In the genomic region with DNA sequence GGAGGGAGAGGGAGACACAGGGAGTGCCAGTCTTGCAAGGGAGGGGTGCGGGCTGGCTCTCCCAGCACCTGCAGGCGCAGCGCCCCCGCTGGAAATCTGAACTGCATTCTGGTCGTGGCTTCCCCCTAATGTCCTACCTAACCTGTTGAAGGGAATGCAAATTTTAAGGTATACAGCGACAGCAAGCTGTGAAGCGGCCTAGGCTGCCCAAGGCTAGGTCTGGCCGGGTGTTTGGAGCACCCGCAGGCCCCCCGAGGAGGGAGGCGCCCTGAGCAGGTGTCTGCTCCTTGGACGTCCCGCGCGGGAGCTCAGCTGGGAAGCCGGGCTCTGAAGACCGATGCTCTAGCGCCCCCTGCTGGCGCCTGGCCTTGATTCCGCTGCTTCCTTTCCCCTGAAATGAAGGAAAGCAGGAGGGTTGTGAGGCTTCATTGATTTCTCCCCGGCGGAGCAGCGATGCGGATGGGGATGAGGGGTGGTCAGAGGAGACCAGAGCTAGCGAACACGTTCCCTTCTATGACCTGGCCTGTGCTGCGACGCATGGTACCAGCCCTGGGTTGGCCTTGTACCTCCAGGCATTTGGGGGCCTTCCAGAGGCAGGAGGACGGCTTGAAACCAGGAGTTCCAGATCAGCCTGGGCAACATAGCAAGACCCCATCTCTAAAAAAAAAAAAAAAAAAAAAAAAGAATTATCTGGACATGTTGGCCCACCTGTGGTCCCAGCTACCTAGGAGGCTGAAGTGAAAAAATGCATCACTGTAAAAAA, we compare ENCODE assay signal across 9 cellular contexts.
DNase-seq lines count a peak whose midpoint lies in the region; ATAC-seq and TF ChIP-seq lines count a peak whose summit lies in the region.
"Had no signal": no experiment of that assay in that cellular context is flagged by ENCODE, and none has a peak within 500 bp of the region (broad histone marks: within the 10 kb centered on the region; RNA-seq: fewer than 3 reads in every experiment).

No MANE protein-coding gene starts in this region.

- DNase-seq in CD8-positive, alpha-beta T cell, result peak; percentile 9 to 62 (median 42)
- DNase-seq in NCI-H526 treated with DMSO at 0.1 percent for 48 hours (lab: John Stamatoyannopoulos, UW) (peak; percentile 29), endothelial cell (ENCODE audit: low spot score) (peak; percentile 88), mesenteric fat pad (ENCODE audit: low spot score) (peak; percentile 93)
- DNase-seq in activated CD8-positive, alpha-beta T cell treated with anti-CD3 and anti-CD28 coated beads, Interleukin-2, amount 10 ng/mL, durations not matched to agents 7 days and 5 days, result peak; percentile 72
- peak; percentile 48 for DNase-seq in stimulated activated CD8-positive, alpha-beta memory T cell treated with anti-CD3 and anti-CD28 coated beads, Interleukin-15, amount 100 ng/mL, for 24 hours (ENCODE audit: low read depth)

- intact Hi-C loops in CD8-positive, alpha-beta T cell (cut with DNase I, micrococcal nuclease), result loop anchor here (2.0 to 10.0 kb wide), 2 partner anchors 878 to 904 kb away; no protein-coding TSS in a partner anchor

- H3K4me3 ChIP-seq in CD8-positive, alpha-beta T cell (ENCODE audit: low read depth, low read length), result no peak overlapping the region
- no peak overlapping the region for H3K4me3 ChIP-seq in HEK293 (ENCODE audit: low read depth, low read length)

- H3K9me3 ChIP-seq in CD8-positive, alpha-beta T cell (ENCODE audit: low read length), result no peaks in the 10 kb centered on the region
- H3K9me3 ChIP-seq in HEK293 (ENCODE audit: control insufficient read depth, insufficient read depth, low read depth, low read length), result no peaks in the 10 kb centered on the region

- peaks cover 6% of the 10 kb centered on the region for H3K27me3 Mint-ChIP-seq in CD8-positive, alpha-beta T cell (ENCODE audit: low read depth)
- no peaks in the 10 kb centered on the region for H3K27me3 Mint-ChIP-seq in activated CD8-positive, alpha-beta T cell treated with anti-CD3 and anti-CD28 coated beads, Interleukin-2, amount 10 ng/mL, durations not matched to agents 7 days and 5 days (ENCODE audit: low read depth)
- H3K27me3 Mint-ChIP-seq in endothelial cell (ENCODE audit: unreplicated experiment), result peaks cover 1% of the 10 kb centered on the region

- H3K36me3 Mint-ChIP-seq in CD8-positive, alpha-beta T cell, result no peaks in the 10 kb centered on the region
- H3K36me3 Mint-ChIP-seq in activated CD8-positive, alpha-beta T cell treated with anti-CD3 and anti-CD28 coated beads, Interleukin-2, amount 10 ng/mL, durations not matched to agents 7 days and 5 days (ENCODE audit: low read depth), result no peaks in the 10 kb centered on the region
- H3K36me3 Mint-ChIP-seq in endothelial cell (ENCODE audit: low read depth, unreplicated experiment), result no peaks in the 10 kb centered on the region

- ATAC-seq in CD8-positive, alpha-beta T cell, result no peak
- ATAC-seq in activated CD8-positive, alpha-beta T cell treated with anti-CD3 and anti-CD28 coated beads, Interleukin-2, amount 10 ng/mL, durations not matched to agents 7 days and 5 days, result peak; percentile 42
- ATAC-seq in HG02973 (IDR thresholded peaks at IDR 0.05; ENCODE audit: unreplicated experiment), result no peak

- no peak overlapping the region for H3K4me3 Mint-ChIP-seq in CD8-positive, alpha-beta T cell
- H3K4me3 Mint-ChIP-seq in activated CD8-positive, alpha-beta T cell treated with anti-CD3 and anti-CD28 coated beads, Interleukin-2, amount 10 ng/mL, durations not matched to agents 7 days and 5 days, result no peak overlapping the region
- no peak overlapping the region for H3K4me3 Mint-ChIP-seq in endothelial cell (ENCODE audit: unreplicated experiment)
- H3K4me3 Mint-ChIP-seq: T-helper 1 cell treated with Interleukin-12 subunit alpha and Interleukin-12 subunit beta and Interleukin-4 antibody, amounts not matched to agents 30 μg/mL and 1 μg/mL, for 36 hours had no signal

- CTCF ChIA-PET in CD8-positive, alpha-beta T cell (lab: Charles Lee), result interaction anchor here (1.2 kb wide), 1 partner anchor 8 kb away, joined by 3 read pairs; no protein-coding TSS in a partner anchor
- CTCF ChIA-PET in HEK293 (lab: Yijun Ruan, JAX), result interaction anchor here (0.5 to 2.0 kb wide), 13 partner anchors 10 to 923 kb away, joined by 3 to 16 read pairs (median 3); no protein-coding TSS in a partner anchor
- CTCF ChIA-PET in activated CD8-positive, alpha-beta T cell treated with anti-CD3 and anti-CD28 coated beads, Interleukin-2, amount 10 ng/mL, durations not matched to agents 7 days and 5 days (lab: Charles Lee), result interaction anchor here (0.8 to 1.6 kb wide), 4 partner anchors 19 to 904 kb away, joined by 3 to 8 read pairs (median 3); no protein-coding TSS in a partner anchor

- POLR2A ChIA-PET in CD8-positive, alpha-beta T cell (lab: Charles Lee), result no interaction called here
- POLR2A ChIA-PET in HEK293 (lab: Yijun Ruan, JAX), result no interaction called here
- POLR2A ChIA-PET in activated CD8-positive, alpha-beta T cell treated with anti-CD3 and anti-CD28 coated beads, Interleukin-2, amount 10 ng/mL, durations not matched to agents 7 days and 5 days (lab: Charles Lee), result interaction anchor here (0.6 kb wide), 1 partner anchor 878 kb away, joined by 3 read pairs; no protein-coding TSS in a partner anchor

- H3K27me3 ChIP-seq in CD8-positive, alpha-beta T cell (ENCODE audit: insufficient read depth, low read length), result no peaks in the 10 kb centered on the region

- peak; percentile 55 for TF ChIP-seq CTCF in CD8-positive, alpha-beta T cell (IDR thresholded peaks at IDR 0.05)
- peak; percentile 34; the same call in 1 of the 2 replicates for TF ChIP-seq CTCF in HEK293 (tag by site-specific recombination; IDR thresholded peaks at IDR 0.05)
- peak; percentile 92 for TF ChIP-seq CTCF in endothelial cell (IDR thresholded peaks at IDR 0.05; ENCODE audit: unreplicated experiment)

- no peak overlapping the region for H3K27ac ChIP-seq in CD8-positive, alpha-beta T cell (ENCODE audit: low read depth, low read length)
- no peak overlapping the region for H3K27ac ChIP-seq in HEK293 (ENCODE audit: extremely low read depth, low read depth, low read length)

- H3K9me3 Mint-ChIP-seq in CD8-positive, alpha-beta T cell, result no peaks in the 10 kb centered on the region
- H3K9me3 Mint-ChIP-seq in activated CD8-positive, alpha-beta T cell treated with anti-CD3 and anti-CD28 coated beads, Interleukin-2, amount 10 ng/mL, durations not matched to agents 7 days and 5 days (ENCODE audit: insufficient read depth), result no peaks in the 10 kb centered on the region
- H3K9me3 Mint-ChIP-seq in endothelial cell (ENCODE audit: unreplicated experiment), result no peaks in the 10 kb centered on the region

- H3K36me3 ChIP-seq in CD8-positive, alpha-beta T cell (ENCODE audit: insufficient read depth, low read length), result no peaks in the 10 kb centered on the region
- H3K36me3 ChIP-seq in HEK293 (ENCODE audit: control insufficient read depth in 2 of 2, insufficient read depth in 1 of 2, low read length in 2 of 2), result no peaks in the 10 kb centered on the region

- H3K4me1 ChIP-seq in CD8-positive, alpha-beta T cell (ENCODE audit: insufficient read depth, low read length), result no peaks in the 10 kb centered on the region
- no peaks in the 10 kb centered on the region for H3K4me1 ChIP-seq in HEK293 (ENCODE audit: control insufficient read depth, insufficient read depth, low read length)

- H3K27ac Mint-ChIP-seq in CD8-positive, alpha-beta T cell, result no peak overlapping the region
- no peak overlapping the region for H3K27ac Mint-ChIP-seq in activated CD8-positive, alpha-beta T cell treated with anti-CD3 and anti-CD28 coated beads, Interleukin-2, amount 10 ng/mL, durations not matched to agents 7 days and 5 days
- H3K27ac Mint-ChIP-seq in endothelial cell (ENCODE audit: unreplicated experiment), result no peak overlapping the region
- H3K27ac Mint-ChIP-seq: T-helper 1 cell treated with Interleukin-12 subunit alpha and Interleukin-12 subunit beta and Interleukin-4 antibody, amounts not matched to agents 30 μg/mL and 1 μg/mL, for 36 hours had no signal

- peaks cover 2% of the 10 kb centered on the region for H3K4me1 Mint-ChIP-seq in CD8-positive, alpha-beta T cell (ENCODE audit: low read depth)
- no peaks in the 10 kb centered on the region for H3K4me1 Mint-ChIP-seq in activated CD8-positive, alpha-beta T cell treated with anti-CD3 and anti-CD28 coated beads, Interleukin-2, amount 10 ng/mL, durations not matched to agents 7 days and 5 days (ENCODE audit: low read depth)
- no peaks in the 10 kb centered on the region for H3K4me1 Mint-ChIP-seq in endothelial cell (ENCODE audit: unreplicated experiment)

TF ChIP-seq in HEK293, 187 proteins besides CTCF, POLR2A, EP300 and RAD21:
- 0 out of 2 replicates have a peak, but pooled peaks have one; percentile 35 for TF ChIP-seq ZNF660 (tag by site-specific recombination; IDR thresholded peaks at IDR 0.05)
- TF ChIP-seq ZNF776 (tag by site-specific recombination; IDR thresholded peaks at IDR 0.05; ENCODE audit: borderline replicate concordance), result no peak
- TF ChIP-seq GLIS1 (tag by site-specific recombination; IDR thresholded peaks at IDR 0.05), result 0 out of 2 replicates have a peak, but pooled peaks have one; percentile 8
- peak; percentile 75; the same call in 1 of the 2 replicates for TF ChIP-seq ZNF10 (tag by site-specific recombination; IDR thresholded peaks at IDR 0.05)
- no peak for TF ChIP-seq SP3 (tag by site-specific recombination; IDR thresholded peaks at IDR 0.05)
- TF ChIP-seq ZIC2 (tag by site-specific recombination; IDR thresholded peaks at IDR 0.05), result peak; percentile 26; the same call in 1 of the 2 replicates
- TF ChIP-seq, protein P1, sequence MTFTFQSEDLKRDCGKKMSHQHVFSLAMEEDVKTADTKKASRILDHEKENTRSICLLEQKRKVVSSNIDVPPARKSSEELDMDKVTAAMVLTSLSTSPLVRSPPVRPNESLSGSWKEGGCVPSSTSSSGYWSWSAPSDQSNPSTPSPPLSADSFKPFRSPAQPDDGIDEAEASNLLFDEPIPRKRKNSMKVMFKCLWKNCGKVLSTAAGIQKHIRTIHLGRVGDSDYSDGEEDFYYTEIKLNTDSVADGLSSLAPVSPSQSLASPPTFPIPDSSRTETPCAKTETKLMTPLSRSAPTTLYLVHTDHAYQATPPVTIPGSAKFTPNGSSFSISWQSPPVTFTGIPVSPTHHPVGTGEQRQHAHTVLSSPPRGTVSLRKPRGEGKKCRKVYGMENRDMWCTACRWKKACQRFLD (tag by site-specific recombination; IDR thresholded peaks at IDR 0.05), result no peak
- TF ChIP-seq ZNF654 (tag by site-specific recombination; IDR thresholded peaks at IDR 0.05; ENCODE audit: low read depth), result peak; percentile 67
- TF ChIP-seq PRDM1 (tag by site-specific recombination; IDR thresholded peaks at IDR 0.05), result 0 out of 2 replicates have a peak, but pooled peaks have one; percentile 24
- TF ChIP-seq SCRT2 (tag by site-specific recombination; IDR thresholded peaks at IDR 0.05), result peak; percentile 87
- TF ChIP-seq ZNF221 (tag by site-specific recombination; IDR thresholded peaks at IDR 0.05; ENCODE audit: borderline replicate concordance), result no peak

Comparison
In these comparisons a context has a peak if more than half of its experiments do, and no peak if none do; other contexts are left out.
1. DNase-seq: peak in every context shown above with its lines; median percentile 93 in mesenteric fat pad; 88 in endothelial cell; 72 in activated CD8-positive, alpha-beta T cell treated with anti-CD3 and anti-CD28 coated beads, Interleukin-2, amount 10 ng/mL, durations not matched to agents 7 days and 5 days; 48 in stimulated activated CD8-positive, alpha-beta memory T cell treated with anti-CD3 and anti-CD28 coated beads, Interleukin-15, amount 100 ng/mL, for 24 hours; 42 in CD8-positive, alpha-beta T cell; 29 in NCI-H526 treated with DMSO at 0.1 percent for 48 hours.
2. CTCF ChIP-seq: peak in every context shown above with its lines; median percentile 92 in endothelial cell; 55 in CD8-positive, alpha-beta T cell; 34 in HEK293.